ENCODE assay signal across 8 cellular contexts in the genomic region with DNA sequence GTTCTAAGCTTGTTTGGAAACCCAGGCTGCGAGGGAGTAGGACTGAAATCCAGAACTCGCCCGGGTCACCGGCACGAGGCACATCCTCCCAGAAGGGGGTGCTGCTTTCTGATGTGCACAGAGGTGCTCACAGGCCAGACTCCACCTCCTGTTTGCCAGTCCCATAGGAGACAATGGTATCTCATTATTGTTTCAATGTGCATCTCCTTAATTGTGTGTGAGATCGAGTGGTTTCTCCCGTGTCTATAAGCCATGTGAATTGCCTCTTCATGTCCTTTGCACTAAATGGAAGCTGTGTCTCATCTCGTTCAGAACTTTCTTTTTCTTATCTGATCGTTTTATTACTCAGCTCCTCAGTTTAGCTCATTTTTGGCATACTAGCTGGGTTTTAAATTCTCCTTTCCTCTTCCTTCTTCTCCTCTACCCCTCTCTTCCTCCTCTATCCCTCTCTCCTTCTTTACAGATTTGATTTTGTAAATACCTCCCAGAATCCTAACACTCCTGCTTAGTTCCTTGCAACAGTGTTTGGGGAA. TPM values are rescaled to one million over a fixed set of nuclear protein-coding genes. Genes with fewer than 3 reads are reported as not detected.
DNase-seq lines count a peak whose midpoint lies in the region; ATAC-seq and TF ChIP-seq lines count a peak whose summit lies in the region.

No MANE protein-coding gene starts in this region.

- no peak overlapping the region for H3K27ac Mint-ChIP-seq in Caco-2 (ENCODE audit: unreplicated experiment)
- H3K27ac Mint-ChIP-seq in stimulated activated effector memory CD8-positive, alpha-beta T cell treated with anti-CD3 and anti-CD28 coated beads, Interleukin-12 subunit alpha, Interleukin-12 subunit beta, amount 100 ng/mL, for 72 hours, result no peak overlapping the region

- no peaks in the 10 kb centered on the region for H3K36me3 ChIP-seq in Caco-2 (ENCODE audit: control insufficient read depth, insufficient read depth, low read length)

- CTCF ChIA-PET in Caco-2 (lab: Charles Lee), result interaction anchor here (0.6 to 0.9 kb wide), 3 partner anchors 68 to 701 kb away, joined by 3 to 4 read pairs (median 4); no protein-coding TSS in a partner anchor

- H3K36me3 Mint-ChIP-seq in Caco-2 (ENCODE audit: insufficient read depth, unreplicated experiment), result no peaks in the 10 kb centered on the region
- peaks cover 6% of the 10 kb centered on the region for H3K36me3 Mint-ChIP-seq in stimulated activated effector memory CD8-positive, alpha-beta T cell treated with anti-CD3 and anti-CD28 coated beads, Interleukin-12 subunit alpha, Interleukin-12 subunit beta, amount 100 ng/mL, for 72 hours

- H3K27me3 Mint-ChIP-seq in Caco-2 (ENCODE audit: insufficient read depth, unreplicated experiment), result peaks cover 15% of the 10 kb centered on the region

- H3K9me3 ChIP-seq in Caco-2, result no peaks in the 10 kb centered on the region

- peak; percentile 94 for ATAC-seq in stimulated activated effector memory CD8-positive, alpha-beta T cell treated with anti-CD3 and anti-CD28 coated beads, Interleukin-12 subunit alpha, Interleukin-12 subunit beta, amount 100 ng/mL, for 72 hours
- no peak for ATAC-seq in GM18870 (IDR thresholded peaks at IDR 0.05; ENCODE audit: unreplicated experiment)

- intact Hi-C loops in Caco-2 (cut with micrococcal nuclease; ENCODE audit: unreplicated experiment), result no loop called here

- H3K4me3 ChIP-seq in Caco-2 (ENCODE audit: low read depth, low read length), result no peak overlapping the region

- POLR2A ChIA-PET in Caco-2 (lab: Charles Lee), result no interaction called here

- peak in 1 of 2 experiments; percentile 41 for TF ChIP-seq CTCF in Caco-2 (IDR thresholded peaks at IDR 0.05; ENCODE audit: insufficient read depth in 1 of 2, low read depth in 1 of 2, low read length in 1 of 2, severe bottlenecking in 1 of 2, unreplicated experiment in 1 of 2)

- no peak overlapping the region for H3K4me3 Mint-ChIP-seq in Caco-2 (ENCODE audit: unreplicated experiment)
- peak overlapping the region; percentile 34 for H3K4me3 Mint-ChIP-seq in stimulated activated effector memory CD8-positive, alpha-beta T cell treated with anti-CD3 and anti-CD28 coated beads, Interleukin-12 subunit alpha, Interleukin-12 subunit beta, amount 100 ng/mL, for 72 hours

- DNase-seq in Caco-2 (peak; percentile 44 to 52), H4 (ENCODE audit: low spot score) (peak; percentile 44), NCI-H2227 treated with DMSO at 0.1 percent for 48 hours (lab: John Stamatoyannopoulos, UW) (peak; percentile 42), ecto neural progenitor cell (ENCODE audit: low spot score) (peak; percentile 68), myocyte (ENCODE audit: low read depth) (peak; percentile 12)
- DNase-seq in activated CD4-positive, alpha-beta T cell treated with anti-CD3 and anti-CD28 coated beads, Interleukin-2, amount 50 U/mL, for 24 hours (ENCODE audit: low read depth in 1 of 2, low spot score in 1 of 2), result peak; percentile 27 to 68
- DNase-seq in stimulated activated effector memory CD8-positive, alpha-beta T cell treated with anti-CD3 and anti-CD28 coated beads, Interleukin-12 subunit alpha, Interleukin-12 subunit beta, amount 100 ng/mL, for 72 hours (ENCODE audit: low spot score in 2 of 2), result peak; percentile 48 to 79

- H3K9me3 Mint-ChIP-seq in Caco-2 (ENCODE audit: unreplicated experiment), result no peaks in the 10 kb centered on the region
- no peaks in the 10 kb centered on the region for H3K9me3 Mint-ChIP-seq in stimulated activated effector memory CD8-positive, alpha-beta T cell treated with anti-CD3 and anti-CD28 coated beads, Interleukin-12 subunit alpha, Interleukin-12 subunit beta, amount 100 ng/mL, for 72 hours

- H3K4me1 Mint-ChIP-seq in Caco-2 (ENCODE audit: low read depth, unreplicated experiment), result no peaks in the 10 kb centered on the region
- peaks cover 25% of the 10 kb centered on the region for H3K4me1 Mint-ChIP-seq in stimulated activated effector memory CD8-positive, alpha-beta T cell treated with anti-CD3 and anti-CD28 coated beads, Interleukin-12 subunit alpha, Interleukin-12 subunit beta, amount 100 ng/mL, for 72 hours

- no peaks in the 10 kb centered on the region for H3K4me1 ChIP-seq in Caco-2

- no TSS peak for BruUV-seq in Caco-2 (replicated peaks; lab: Mats Ljungman, UMichigan)

- H3K27me3 ChIP-seq in Caco-2 (replicated peaks; ENCODE audit: control insufficient read depth, insufficient read depth, low read length), result no peaks in the 10 kb centered on the region

RNA-seq across cellular contexts. Expression of gene PRKCB, which starts 32.1 kb away (rescaled TPM):
- not detected in 2 replicates for total RNA-seq in Caco-2 (2022)
- under 0.01 TPM in 1 of 2 replicates, not detected in the other for total RNA-seq in H4 (2014; rRNA removed; shearing (Covaris generic))
- not detected in 2 replicates for total RNA-seq in myocyte
- not detected for polyA plus RNA-seq in myocyte (2012)

RNA-seq across cellular contexts. Expression of gene CHP2, which starts 48.8 kb away (rescaled TPM):
- total RNA-seq in Caco-2 (2022) (not detected in 2 replicates), myocyte (not detected in 2 replicates)
- total RNA-seq in H4 (2014; rRNA removed; shearing (Covaris generic)), result not detected in 2 replicates
- polyA plus RNA-seq in myocyte (2012), result not detected

Comparison
In these comparisons a context has a peak if more than half of its experiments do, and no peak if none do; other contexts are left out.
1. DNase-seq: peak in every context shown above with its lines; median percentile 68 in ecto neural progenitor cell; 64 in stimulated activated effector memory CD8-positive, alpha-beta T cell treated with anti-CD3 and anti-CD28 coated beads, Interleukin-12 subunit alpha, Interleukin-12 subunit beta, amount 100 ng/mL, for 72 hours; 48 in Caco-2; 48 in activated CD4-positive, alpha-beta T cell treated with anti-CD3 and anti-CD28 coated beads, Interleukin-2, amount 50 U/mL, for 24 hours; 44 in H4; 42 in NCI-H2227 treated with DMSO at 0.1 percent for 48 hours; 12 in myocyte.